15 cellular contexts compared by ENCODE assay signal in genomic region chr14:70692210-70692609, GRCh38. TPM values are rescaled to one million over a fixed set of nuclear protein-coding genes. Genes with fewer than 3 reads are reported as not detected.
A peak's percentile ranks its signal among the peaks of the same experiment; 100 is the strongest.
DNase-seq lines count a peak whose midpoint lies in the region; ATAC-seq and TF ChIP-seq lines count a peak whose summit lies in the region.
"Had no signal": no experiment of that assay in that cellular context is flagged by ENCODE, and none has a peak within 500 bp of the region (broad histone marks: within the 10 kb centered on the region; RNA-seq: fewer than 3 reads in every experiment).

No MANE protein-coding gene starts in this region.

- POLR2A ChIA-PET in RWPE1 (lab: Yijun Ruan, JAX; ENCODE audit: low non-redundant PET), result no interaction called here

- peak overlapping the region in 1 of 10 donors; percentile 66 for H3K27ac ChIP-seq in heart right ventricle
- no peak overlapping the region for H3K27ac ChIP-seq in RWPE1
- H3K27ac ChIP-seq: GM23248, SJSA1 had no signal

- ATAC-seq in heart right ventricle, result peak in 2 of 8 donors; percentile 20 to 39
- ATAC-seq: stimulated activated naive CD8-positive, alpha-beta T cell treated with anti-CD3 and anti-CD28 coated beads, Interleukin-15, amount 100 ng/mL, for 72 hours had no signal

- WGBS in heart right ventricle, 2 donors, result 87 to 90% methylated on average over 10 of the region's 10 CpGs

- no peak overlapping the region for H3K4me3 ChIP-seq in heart right ventricle
- H3K4me3 ChIP-seq: GM23248, SJSA1 had no signal

- intact Hi-C loops in heart right ventricle (cut with DNase I), result no loop called here

- no peaks in the 10 kb centered on the region for H3K27me3 ChIP-seq in heart right ventricle
- H3K27me3 ChIP-seq: SJSA1 had no signal

- no peaks in the 10 kb centered on the region for H3K36me3 ChIP-seq in heart right ventricle
- H3K36me3 ChIP-seq: SJSA1 had no signal

- TF ChIP-seq CTCF in heart right ventricle (IDR thresholded peaks at IDR 0.05) (no peak), RWPE1 (conservative IDR thresholded peaks at IDR 0.05; ENCODE audit: low read depth) (no peak)

- H3K9me3 ChIP-seq in heart right ventricle, result no peaks in the 10 kb centered on the region
- H3K9me3 ChIP-seq: SJSA1 had no signal

- DNase-seq in M059J (ENCODE audit: low read depth) (peak; percentile 25), SIG-M5 treated with dmso at 0.1 percent for 504 hours (lab: John Stamatoyannopoulos, UW; ENCODE audit: unreplicated experiment) (peak; percentile 94), heart right ventricle (peak; percentile 7 to 21), pons (ENCODE audit: low spot score) (peak; percentile 67), DMS 273 treated with DMSO at 0.1 percent for 48 hours (lab: John Stamatoyannopoulos, UW) (no peak), RWPE1 (ENCODE audit: low spot score) (no peak), NCI-H82 (lab: John Stamatoyannopoulos, UW) (no peak), NCI-H1092 treated with DMSO at 0.1 percent for 48 hours (lab: John Stamatoyannopoulos, UW) (no peak)
- DNase-seq: activated CD4-positive, alpha-beta T cell treated with anti-CD3 and anti-CD28 coated beads, Interleukin-2, amount 50 U/mL, for 48 hours; GM23248; KBM-7; NCI-H187; NCI-H526; stimulated activated naive CD8-positive, alpha-beta T cell treated with anti-CD3 and anti-CD28 coated beads, Interleukin-15, amount 100 ng/mL, for 72 hours had no signal

- CTCF ChIA-PET in RWPE1 (lab: Yijun Ruan, JAX), result no interaction called here

- no peaks in the 10 kb centered on the region for H3K4me1 ChIP-seq in heart right ventricle
- H3K4me1 ChIP-seq: SJSA1 had no signal

RNA-seq across cellular contexts. Expression of gene TTC9, which starts 50.5 kb away (rescaled TPM):
- 0.07 and 1.3 TPM in 2 replicates for total RNA-seq in M059J (2014; rRNA removed; shearing (Covaris generic))
- total RNA-seq in heart right ventricle, result 1 to 10 TPM in 6 of 10 donors, under 1 TPM in 4; 0.31 to 2.9 (median 1.6) TPM
- under 1 TPM; 0.22 to 0.84 TPM for polyA plus RNA-seq in heart right ventricle
- total RNA-seq: GM23248 had no signal
- polyA plus RNA-seq: GM23248 had no signal

Comparison
In these comparisons a context has a peak if more than half of its experiments do, and no peak if none do; other contexts are left out.
1. DNase-seq: peak in M059J (single experiment), SIG-M5 treated with dmso at 0.1 percent for 504 hours (single experiment), heart right ventricle (2 of 2) and pons (single experiment); none in DMS 273 treated with DMSO at 0.1 percent for 48 hours (single experiment), RWPE1 (single experiment), NCI-H82 (single experiment) and NCI-H1092 treated with DMSO at 0.1 percent for 48 hours (single experiment).